ENCODE assay signal across 30 cellular contexts in genomic region chr14:67850066-67850830, GRCh38.
"Had no signal": no experiment of that assay in that cellular context is flagged by ENCODE, and none has a peak within 500 bp of the region (broad histone marks: within the 10 kb centered on the region; RNA-seq: fewer than 3 reads in every experiment).

No MANE protein-coding gene starts in this region.

- H3K27ac Mint-ChIP-seq: activated CD8-positive, alpha-beta T cell treated with anti-CD3 and anti-CD28 coated beads for 36 hours; activated naive CD8-positive, alpha-beta T cell; activated T-helper 17 cell treated with anti-CD3 and anti-CD28 coated beads, Interleukin-2, amount 50 U/mL, for 72 hours had no signal

- DNase-seq: activated CD4-positive, alpha-beta T cell treated with anti-CD3 and anti-CD28 coated beads for 4 hours; activated CD4-positive, alpha-beta T cell treated with anti-CD3 and anti-CD28 coated beads, Interleukin-2, amount 50 U/mL, for 1 hour; activated CD4-positive, alpha-beta T cell treated with anti-CD3 and anti-CD28 coated beads, Interleukin-2, amount 50 U/mL, for 48 hours; activated CD4-positive, CD25-positive, alpha-beta regulatory T cell; activated CD4-positive, CD25-positive, alpha-beta regulatory T cell treated with anti-CD3 and anti-CD28 coated beads, Interleukin-2, amount 50 U/mL, for 72 hours; activated CD8-positive, alpha-beta memory T cell treated with anti-CD3 and anti-CD28 coated beads for 24 hours; activated CD8-positive, alpha-beta T cell treated with anti-CD3 and anti-CD28 coated beads for 36 hours; activated effector memory CD4-positive, alpha-beta T cell treated with Interleukin-2 at 50 U/mL for 16 hours; activated gamma-delta T cell treated with Interleukin-2 at 50 U/mL for 16 hours; activated naive CD4-positive, alpha-beta T cell treated with anti-CD3 and anti-CD28 coated beads, Interleukin-2, amount 50 U/mL, for 16 hours; activated naive CD4-positive, alpha-beta T cell treated with Interleukin-2 at 50 U/mL for 16 hours; activated T-cell treated with anti-CD3 and anti-CD28 coated beads, Interleukin-2, amount 50 U/mL, for 4 hours; amniotic stem cell; anterior cingulate cortex; body of pancreas; caudate nucleus; cerebellar nuclear complex; dermis blood vessel endothelial cell; effector CD4-positive, alpha-beta T cell; effector memory CD8-positive, alpha-beta T cell; esophagus squamous epithelium; foreskin melanocyte; heart right ventricle; T-helper 1 cell; T-helper 2 cell had no signal

- H3K27ac ChIP-seq: body of pancreas, coronary artery, epithelial cell of prostate, esophagus squamous epithelium, gastroesophageal sphincter, heart right ventricle had no signal

- H3K27me3 ChIP-seq: body of pancreas, esophagus squamous epithelium, gastroesophageal sphincter, heart right ventricle had no signal

- H3K4me1 Mint-ChIP-seq: activated T-helper 17 cell treated with anti-CD3 and anti-CD28 coated beads, Interleukin-2, amount 50 U/mL, for 72 hours had no signal

- ATAC-seq: activated CD8-positive, alpha-beta T cell treated with anti-CD3 and anti-CD28 coated beads for 36 hours; activated T-cell treated with anti-CD3 and anti-CD28 coated beads, Interleukin-2, amount 50 U/mL, for 4 hours; activated T-helper 17 cell treated with anti-CD3 and anti-CD28 coated beads, Interleukin-2, amount 50 U/mL, for 72 hours; body of pancreas; effector memory CD8-positive, alpha-beta T cell; gastroesophageal sphincter; heart right ventricle had no signal

- H3K9me3 Mint-ChIP-seq: effector memory CD8-positive, alpha-beta T cell had no signal

- H3K36me3 ChIP-seq: esophagus squamous epithelium, gastroesophageal sphincter, heart right ventricle had no signal

- H3K9me3 ChIP-seq: body of pancreas, esophagus squamous epithelium, gastroesophageal sphincter had no signal

- H3K4me1 ChIP-seq: body of pancreas, esophagus squamous epithelium, gastroesophageal sphincter had no signal

- H3K4me3 ChIP-seq: body of pancreas, coronary artery, esophagus squamous epithelium, gastroesophageal sphincter, heart right ventricle had no signal

- H3K27me3 Mint-ChIP-seq: activated CD8-positive, alpha-beta T cell treated with anti-CD3 and anti-CD28 coated beads for 36 hours; activated naive CD8-positive, alpha-beta T cell; activated T-helper 17 cell treated with anti-CD3 and anti-CD28 coated beads, Interleukin-2, amount 50 U/mL, for 72 hours; effector memory CD8-positive, alpha-beta T cell had no signal

- H3K4me3 Mint-ChIP-seq: activated CD8-positive, alpha-beta T cell treated with anti-CD3 and anti-CD28 coated beads for 36 hours; activated naive CD8-positive, alpha-beta T cell; activated T-cell treated with anti-CD3 and anti-CD28 coated beads, Interleukin-2, amount 50 U/mL, for 4 hours; activated T-helper 17 cell treated with anti-CD3 and anti-CD28 coated beads, Interleukin-2, amount 50 U/mL, for 72 hours; effector memory CD8-positive, alpha-beta T cell had no signal
